ENCODE assay signal across 17 cellular contexts in genomic region chr15:35622641-35623340, GRCh38.
DNase-seq lines count a peak whose midpoint lies in the region; FAIRE-seq and TF ChIP-seq lines count a peak whose summit lies in the region.
"Had no signal": no experiment of that assay in that cellular context is flagged by ENCODE, and none has a peak within 500 bp of the region (broad histone marks: within the 10 kb centered on the region; RNA-seq: fewer than 3 reads in every experiment).

No MANE protein-coding gene starts in this region.

- no peak overlapping the region for H3K9ac ChIP-seq in mammary epithelial cell (ENCODE audit: insufficient read depth, low read length)
- no peak overlapping the region for H3K9ac ChIP-seq in keratinocyte (ENCODE audit: control insufficient read depth, extremely low read depth, insufficient read depth, low read length)

- intact Hi-C loops in mammary epithelial cell (cut with micrococcal nuclease): no loop called here

- FAIRE-seq in keratinocyte (lab: Jason Lieb, UNC): peak; percentile 39
- FAIRE-seq: A204.1, GM19239 had no signal

- peak; percentile 21 for DNase-seq in BE2C
- DNase-seq in HT1080 (ENCODE audit: low read depth): peak; percentile 2
- DNase-seq in mammary epithelial cell: peak; percentile 26
- peak; percentile 33 for DNase-seq in keratinocyte (ENCODE audit: low read depth, low spot score)
- no peak for DNase-seq in HCEC 1CT
- no peak for DNase-seq in mucosa of gallbladder (ENCODE audit: low spot score)
- DNase-seq in nephron progenitor cell: no peak
- DNase-seq: CD4-positive, alpha-beta memory T cell; DMS79; EL; GDM1; GOT3; H9 had no signal

- WGBS in mammary epithelial cell (ENCODE audit: low coverage, missing lambda C conversion rate): 86% methylated on average over 6 of the region's 6 CpGs

- H3K79me2 ChIP-seq in mammary epithelial cell (ENCODE audit: insufficient read depth, low read length) (no peaks in the 10 kb centered on the region), keratinocyte (ENCODE audit: control insufficient read depth, insufficient read depth, low read length) (no peaks in the 10 kb centered on the region)

- H3K4me1 ChIP-seq in BE2C (peaks cover 12% of the 10 kb centered on the region), mammary epithelial cell (ENCODE audit: insufficient read depth, low read length) (no peaks in the 10 kb centered on the region), keratinocyte (ENCODE audit: control insufficient read depth, extremely low read depth, insufficient read depth, low read length) (peaks cover 8% of the 10 kb centered on the region)

- H4K20me1 ChIP-seq in mammary epithelial cell (ENCODE audit: insufficient read depth, low read length) (no peaks in the 10 kb centered on the region), keratinocyte (ENCODE audit: control insufficient read depth, extremely low read depth, insufficient read depth, low read length) (no peaks in the 10 kb centered on the region)

- H3K4me2 ChIP-seq in mammary epithelial cell (ENCODE audit: insufficient read depth, low read depth, low read length): no peak overlapping the region
- H3K4me2 ChIP-seq in keratinocyte (ENCODE audit: control insufficient read depth, extremely low read depth, insufficient read depth, low read depth, low read length): peak overlapping the region; percentile 25

- CTCF ChIA-PET in mammary epithelial cell (lab: Charles Lee; ENCODE audit: low non-redundant PET): no interaction called here

- peaks cover 7% of the 10 kb centered on the region for H3K27me3 Mint-ChIP-seq in nephron progenitor cell (ENCODE audit: low read depth, poor library complexity)

- peaks cover 12% of the 10 kb centered on the region for H3K4me1 Mint-ChIP-seq in nephron progenitor cell
- H3K4me1 Mint-ChIP-seq: B cell; CD4-positive, alpha-beta memory T cell had no signal

- in situ Hi-C loops in mammary epithelial cell (cut with MboI; ENCODE audit: low sequenced_read_pairs in 2 of 2): no loop called here

- no peaks in the 10 kb centered on the region for H3K27me3 ChIP-seq in BE2C
- no peaks in the 10 kb centered on the region for H3K27me3 ChIP-seq in mammary epithelial cell (ENCODE audit: insufficient read depth, low read length)
- no peaks in the 10 kb centered on the region for H3K27me3 ChIP-seq in keratinocyte (ENCODE audit: control insufficient read depth, extremely low read depth, insufficient read depth, low read length)

- peaks cover 5% of the 10 kb centered on the region for H3K36me3 Mint-ChIP-seq in nephron progenitor cell (ENCODE audit: low read depth)
- H3K36me3 Mint-ChIP-seq: CD4-positive, alpha-beta memory T cell had no signal

- H3K9me3 ChIP-seq in BE2C (no peaks in the 10 kb centered on the region), mammary epithelial cell (replicated peaks; ENCODE audit: insufficient read depth, low read length) (no peaks in the 10 kb centered on the region), keratinocyte (ENCODE audit: control insufficient read depth, low read depth, low read length) (no peaks in the 10 kb centered on the region)

- H3K9me3 Mint-ChIP-seq in nephron progenitor cell: peaks cover 4% of the 10 kb centered on the region
- H3K9me3 Mint-ChIP-seq: CD4-positive, alpha-beta memory T cell had no signal

- H3K27ac ChIP-seq in mammary epithelial cell (ENCODE audit: insufficient read depth, low read depth, low read length) (no peak overlapping the region), keratinocyte (ENCODE audit: control insufficient read depth, insufficient read depth, low read length) (no peak overlapping the region)
- H3K27ac ChIP-seq: C4-2B had no signal

- no peaks in the 10 kb centered on the region for H3K36me3 ChIP-seq in BE2C
- no peaks in the 10 kb centered on the region for H3K36me3 ChIP-seq in mammary epithelial cell (ENCODE audit: insufficient read depth, low read length)
- H3K36me3 ChIP-seq in keratinocyte (ENCODE audit: control insufficient read depth in 2 of 2, extremely low read depth in 1 of 2, insufficient read depth in 2 of 2, low read length in 2 of 2): no peaks in the 10 kb centered on the region

- H3K27ac Mint-ChIP-seq in nephron progenitor cell: no peak overlapping the region
- H3K27ac Mint-ChIP-seq: B cell; CD4-positive, alpha-beta memory T cell; H9 had no signal

- H3K4me3 ChIP-seq in BE2C (ENCODE audit: low read depth, low read length) (no peak overlapping the region), mammary epithelial cell (replicated peaks in 1 of 3; ENCODE audit: insufficient read depth in 1 of 3, low read depth in 2 of 3, low read length in 3 of 3) (no peak overlapping the region), keratinocyte (ENCODE audit: control insufficient read depth in 2 of 3, extremely low read depth in 1 of 3, insufficient read depth in 2 of 3, low read depth in 1 of 3, low read length in 3 of 3) (no peak overlapping the region)

- H2AFZ ChIP-seq in mammary epithelial cell (ENCODE audit: low read depth, low read length): no peak overlapping the region
- H2AFZ ChIP-seq in keratinocyte (ENCODE audit: control insufficient read depth, low read length): no peak overlapping the region

- dilution Hi-C loops in mammary epithelial cell (cut with HindIII; ENCODE audit: low sequenced_read_pairs): no loop called here
- dilution Hi-C loops in keratinocyte (cut with MboI; ENCODE audit: extremely low pct_ligation_motif_present, low sequenced_read_pairs): no loop called here

- TF ChIP-seq CTCF in BE2C (IDR thresholded peaks at IDR 0.05; ENCODE audit: low read depth, low read length) (no peak), mammary epithelial cell (conservative IDR thresholded peaks at IDR 0.05 in 1 of 2, IDR thresholded peaks at IDR 0.05 in 1 of 2; ENCODE audit: extremely low read depth in 1 of 2, insufficient read depth in 1 of 2, low read depth in 1 of 2, low read length in 2 of 2) (no peak), keratinocyte (optimal IDR thresholded peaks at IDR 0.05 in 1 of 3, IDR thresholded peaks at IDR 0.05 in 1 of 3, conservative IDR thresholded peaks at IDR 0.05 in 1 of 3; ENCODE audit: extremely low read depth in 1 of 3, insufficient read depth in 2 of 3, low read length in 3 of 3) (peak in 1 of 3 experiments; percentile 10), nephron progenitor cell (IDR thresholded peaks at IDR 0.05) (no peak)

- H3K4me3 Mint-ChIP-seq in nephron progenitor cell: no peak overlapping the region
- H3K4me3 Mint-ChIP-seq: B cell; CD4-positive, alpha-beta memory T cell; H9 had no signal

- H3K9me1 ChIP-seq in keratinocyte (ENCODE audit: control insufficient read depth, extremely low read depth, insufficient read depth, low read length): no peaks in the 10 kb centered on the region

- no TSS peak for BruUV-seq in mammary epithelial cell (replicated peaks; lab: Mats Ljungman, UMichigan)

Comparison
In these comparisons a context has a peak if more than half of its experiments do, and no peak if none do; other contexts are left out.
1. DNase-seq: peak in BE2C (single experiment), HT1080 (single experiment), mammary epithelial cell (single experiment) and keratinocyte (single experiment); none in HCEC 1CT (single experiment), mucosa of gallbladder (single experiment) and nephron progenitor cell (single experiment).